15 cellular contexts compared by ENCODE assay signal in genomic region chr5:137086289-137086838, GRCh38.
"Had no signal": no experiment of that assay in that cellular context is flagged by ENCODE, and none has a peak within 500 bp of the region (broad histone marks: within the 10 kb centered on the region; RNA-seq: fewer than 3 reads in every experiment).

No MANE protein-coding gene starts in this region.

- DNase-seq: activated B cell treated with CpG ODN at 0.5 μM for 24 hours; activated CD4-positive, alpha-beta T cell treated with anti-CD3 and anti-CD28 coated beads, Interleukin-2, amount 10 ng/mL, durations not matched to agents 24 days and 14 days; activated naive CD4-positive, alpha-beta T cell treated with anti-CD3 and anti-CD28 coated beads, Interleukin-2, amount 10 ng/mL, durations not matched to agents 7 days and 5 days; body of pancreas; hippocampal formation; lower lobe of right lung; midbrain; naive B cell; right cardiac atrium; T-cell had no signal

- H3K36me3 Mint-ChIP-seq: activated naive CD4-positive, alpha-beta T cell treated with anti-CD3 and anti-CD28 coated beads, Interleukin-2, amount 10 ng/mL, durations not matched to agents 7 days and 5 days; naive B cell; stimulated activated effector memory CD8-positive, alpha-beta T cell treated with anti-CD3 and anti-CD28 coated beads, Interleukin-12 subunit alpha, Interleukin-12 subunit beta, amount 100 ng/mL, for 72 hours; T-cell; type B pancreatic cell had no signal

- H3K4me1 Mint-ChIP-seq: activated B cell treated with CpG ODN at 0.5 μM for 24 hours; activated CD4-positive, alpha-beta T cell treated with anti-CD3 and anti-CD28 coated beads, Interleukin-2, amount 10 ng/mL, durations not matched to agents 24 days and 14 days; activated naive CD4-positive, alpha-beta T cell treated with anti-CD3 and anti-CD28 coated beads, Interleukin-2, amount 10 ng/mL, durations not matched to agents 7 days and 5 days; central memory CD8-positive, alpha-beta T cell; naive B cell; stimulated activated effector memory CD8-positive, alpha-beta T cell treated with anti-CD3 and anti-CD28 coated beads, Interleukin-12 subunit alpha, Interleukin-12 subunit beta, amount 100 ng/mL, for 72 hours; T-cell had no signal

- H3K4me3 ChIP-seq: body of pancreas, lower lobe of right lung had no signal

- H3K27me3 ChIP-seq: body of pancreas, neutrophil had no signal

- ATAC-seq: body of pancreas; lower lobe of right lung; right cardiac atrium; stimulated activated effector memory CD8-positive, alpha-beta T cell treated with anti-CD3 and anti-CD28 coated beads, Interleukin-12 subunit alpha, Interleukin-12 subunit beta, amount 100 ng/mL, for 72 hours; T-cell had no signal

- H3K9me3 ChIP-seq: body of pancreas, lower lobe of right lung, neutrophil had no signal

- H3K9me3 Mint-ChIP-seq: activated B cell treated with CpG ODN at 0.5 μM for 24 hours; activated CD4-positive, alpha-beta T cell treated with anti-CD3 and anti-CD28 coated beads, Interleukin-2, amount 10 ng/mL, durations not matched to agents 24 days and 14 days; activated naive CD4-positive, alpha-beta T cell treated with anti-CD3 and anti-CD28 coated beads, Interleukin-2, amount 10 ng/mL, durations not matched to agents 7 days and 5 days; dendritic cell treated with granulocyte-macrophage colony-stimulating factor and Interleukin-4, amounts not matched to agents 40 ng/mL and 50 ng/mL, for 4 days; naive B cell; T-cell; type B pancreatic cell had no signal

- H3K4me1 ChIP-seq: lower lobe of right lung had no signal

- H3K27me3 Mint-ChIP-seq: activated CD4-positive, alpha-beta T cell treated with anti-CD3 and anti-CD28 coated beads, Interleukin-2, amount 10 ng/mL, durations not matched to agents 24 days and 14 days; activated naive CD4-positive, alpha-beta T cell treated with anti-CD3 and anti-CD28 coated beads, Interleukin-2, amount 10 ng/mL, durations not matched to agents 7 days and 5 days; dendritic cell treated with granulocyte-macrophage colony-stimulating factor and Interleukin-4, amounts not matched to agents 40 ng/mL and 50 ng/mL, for 4 days had no signal

- H3K4me3 Mint-ChIP-seq: activated B cell treated with CpG ODN at 0.5 μM for 24 hours; activated CD4-positive, alpha-beta T cell treated with anti-CD3 and anti-CD28 coated beads, Interleukin-2, amount 10 ng/mL, durations not matched to agents 24 days and 14 days; activated naive CD4-positive, alpha-beta T cell treated with anti-CD3 and anti-CD28 coated beads, Interleukin-2, amount 10 ng/mL, durations not matched to agents 7 days and 5 days; central memory CD8-positive, alpha-beta T cell; dendritic cell treated with granulocyte-macrophage colony-stimulating factor and Interleukin-4, amounts not matched to agents 40 ng/mL and 50 ng/mL, for 4 days; naive B cell; stimulated activated effector memory CD8-positive, alpha-beta T cell treated with anti-CD3 and anti-CD28 coated beads, Interleukin-12 subunit alpha, Interleukin-12 subunit beta, amount 100 ng/mL, for 72 hours; T-cell; type B pancreatic cell had no signal

- H3K27ac ChIP-seq: body of pancreas, lower lobe of right lung, neutrophil had no signal

- H3K36me3 ChIP-seq: lower lobe of right lung, neutrophil had no signal

- H3K27ac Mint-ChIP-seq: activated B cell treated with CpG ODN at 0.5 μM for 24 hours; activated CD4-positive, alpha-beta T cell treated with anti-CD3 and anti-CD28 coated beads, Interleukin-2, amount 10 ng/mL, durations not matched to agents 24 days and 14 days; activated naive CD4-positive, alpha-beta T cell treated with anti-CD3 and anti-CD28 coated beads, Interleukin-2, amount 10 ng/mL, durations not matched to agents 7 days and 5 days; dendritic cell treated with granulocyte-macrophage colony-stimulating factor and Interleukin-4, amounts not matched to agents 40 ng/mL and 50 ng/mL, for 4 days; naive B cell; stimulated activated effector memory CD8-positive, alpha-beta T cell treated with anti-CD3 and anti-CD28 coated beads, Interleukin-12 subunit alpha, Interleukin-12 subunit beta, amount 100 ng/mL, for 72 hours; T-cell; type B pancreatic cell had no signal
